ENCODE assay signal across 9 cellular contexts in genomic region chr2:85243101-85244072, GRCh38.
DNase-seq lines count a peak whose midpoint lies in the region; ATAC-seq and TF ChIP-seq lines count a peak whose summit lies in the region.
"Had no signal": no experiment of that assay in that cellular context is flagged by ENCODE, and none has a peak within 500 bp of the region (broad histone marks: within the 10 kb centered on the region; RNA-seq: fewer than 3 reads in every experiment).

No MANE protein-coding gene starts in this region.

- POLR2A ChIA-PET in activated CD4-positive, alpha-beta T cell treated with anti-CD3 and anti-CD28 coated beads for 36 hours (lab: Charles Lee), result no interaction called here

- CTCF ChIA-PET in activated CD4-positive, alpha-beta T cell treated with anti-CD3 and anti-CD28 coated beads for 36 hours (lab: Charles Lee), result interaction anchor here (0.6 to 0.7 kb wide), 2 partner anchors 10 to 64 kb away, joined by 3 read pairs; no protein-coding TSS in a partner anchor

- H3K27ac Mint-ChIP-seq in activated CD4-positive, alpha-beta T cell treated with anti-CD3 and anti-CD28 coated beads for 36 hours, result no peak overlapping the region
- H3K27ac Mint-ChIP-seq in mesothelial cell of epicardium, result peak overlapping the region; percentile 64

- H3K4me3 ChIP-seq in coronary artery, result no peak overlapping the region

- H3K9me3 Mint-ChIP-seq in activated CD4-positive, alpha-beta T cell treated with anti-CD3 and anti-CD28 coated beads for 36 hours (ENCODE audit: low read depth), result no peaks in the 10 kb centered on the region
- no peaks in the 10 kb centered on the region for H3K9me3 Mint-ChIP-seq in mesothelial cell of epicardium

- TF ChIP-seq CTCF in coronary artery (IDR thresholded peaks at IDR 0.05) (peak; percentile 29), mesothelial cell of epicardium (IDR thresholded peaks at IDR 0.05; ENCODE audit: unreplicated experiment) (peak; percentile 53)

- DNase-seq in activated CD4-positive, alpha-beta T cell treated with anti-CD3 and anti-CD28 coated beads for 36 hours, result peak; percentile 51
- DNase-seq in activated CD4-positive, alpha-beta T cell treated with anti-CD3 and anti-CD28 coated beads for 4 hours, result no peak
- DNase-seq in NOMO-1 treated with DMSO at 0.1 percent for 48 hours (lab: John Stamatoyannopoulos, UW; ENCODE audit: unreplicated experiment) (peak; percentile 20), coronary artery (ENCODE audit: low spot score) (no peak), mesothelial cell of epicardium (ENCODE audit: low spot score in 2 of 2, unreplicated experiment in 2 of 2) (peak in 1 of 2 experiments; percentile 63), DMS79 treated with DMSO at 0.1 percent for 48 hours (lab: John Stamatoyannopoulos, UW) (no peak)

- no peak overlapping the region for H3K27ac ChIP-seq in coronary artery
- H3K27ac ChIP-seq: neutrophil had no signal

- no peaks in the 10 kb centered on the region for H3K36me3 Mint-ChIP-seq in activated CD4-positive, alpha-beta T cell treated with anti-CD3 and anti-CD28 coated beads for 36 hours (ENCODE audit: low read depth)
- peaks cover 3% of the 10 kb centered on the region for H3K36me3 Mint-ChIP-seq in mesothelial cell of epicardium

- peak; percentile 55 for ATAC-seq in activated CD4-positive, alpha-beta T cell treated with anti-CD3 and anti-CD28 coated beads for 36 hours
- no peak for ATAC-seq in HG02642 (IDR thresholded peaks at IDR 0.05; ENCODE audit: poor library complexity, unreplicated experiment)
- no peak for ATAC-seq in GM18519 (IDR thresholded peaks at IDR 0.05; ENCODE audit: low FRiP score, unreplicated experiment)

- H3K4me3 Mint-ChIP-seq in activated CD4-positive, alpha-beta T cell treated with anti-CD3 and anti-CD28 coated beads for 36 hours, result no peak overlapping the region
- H3K4me3 Mint-ChIP-seq in mesothelial cell of epicardium, result no peak overlapping the region

- intact Hi-C loops in activated CD4-positive, alpha-beta T cell treated with anti-CD3 and anti-CD28 coated beads for 36 hours (cut with DNase I, micrococcal nuclease), result no loop called here

- H3K4me1 Mint-ChIP-seq in activated CD4-positive, alpha-beta T cell treated with anti-CD3 and anti-CD28 coated beads for 36 hours, result peaks cover 6% of the 10 kb centered on the region
- peaks cover 67% of the 10 kb centered on the region for H3K4me1 Mint-ChIP-seq in mesothelial cell of epicardium

- peaks cover 13% of the 10 kb centered on the region for H3K27me3 Mint-ChIP-seq in activated CD4-positive, alpha-beta T cell treated with anti-CD3 and anti-CD28 coated beads for 36 hours
- H3K27me3 Mint-ChIP-seq in mesothelial cell of epicardium (ENCODE audit: low read depth), result no peaks in the 10 kb centered on the region

Comparison
In these comparisons a context has a peak if more than half of its experiments do, and no peak if none do; other contexts are left out.
1. DNase-seq: peak in activated CD4-positive, alpha-beta T cell treated with anti-CD3 and anti-CD28 coated beads for 36 hours (single experiment) and NOMO-1 treated with DMSO at 0.1 percent for 48 hours (single experiment); none in activated CD4-positive, alpha-beta T cell treated with anti-CD3 and anti-CD28 coated beads for 4 hours (0 of 2), coronary artery (single experiment) and DMS79 treated with DMSO at 0.1 percent for 48 hours (single experiment).